In genomic region chr22:22786301-22787115, GRCh38 we compare ENCODE assay signal across 17 cellular contexts.
DNase-seq lines count a peak whose midpoint lies in the region; ATAC-seq and TF ChIP-seq lines count a peak whose summit lies in the region.
"Had no signal": no experiment of that assay in that cellular context is flagged by ENCODE, and none has a peak within 500 bp of the region (broad histone marks: within the 10 kb centered on the region; RNA-seq: fewer than 3 reads in every experiment).

No MANE protein-coding gene starts in this region.

- H3K79me2 ChIP-seq in hepatocyte: no peaks in the 10 kb centered on the region
- no peaks in the 10 kb centered on the region for H3K79me2 ChIP-seq in osteoblast (ENCODE audit: insufficient read depth, low read length)
- H3K79me2 ChIP-seq: parathyroid adenoma had no signal

- peaks cover 33% of the 10 kb centered on the region for H3K4me1 ChIP-seq in CD8-positive, alpha-beta T cell (ENCODE audit: insufficient read depth, low read length)
- H3K4me1 ChIP-seq in hepatocyte (ENCODE audit: insufficient read depth) (peaks cover 19% of the 10 kb centered on the region), osteoblast (ENCODE audit: insufficient read depth, low read length) (no peaks in the 10 kb centered on the region)
- H3K4me1 ChIP-seq: adrenal gland, esophagus squamous epithelium, parathyroid adenoma had no signal

- CTCF ChIA-PET in CD8-positive, alpha-beta T cell (lab: Charles Lee): interaction anchor here (0.8 to 11.3 kb wide), 18 partner anchors 9 to 172 kb away, joined by 3 to 173 read pairs (median 12); no protein-coding TSS in a partner anchor
- CTCF ChIA-PET in GM10248 (lab: Yijun Ruan, JAX): interaction anchor here (0.6 to 7.9 kb wide), 20 partner anchors 10 to 354 kb away, joined by 3 to 107 read pairs (median 4); no protein-coding TSS in a partner anchor

- POLR2A ChIA-PET in CD8-positive, alpha-beta T cell (lab: Charles Lee): interaction anchor here (0.8 to 1.3 kb wide), 6 partner anchors 11 to 79 kb away, joined by 3 read pairs; no protein-coding TSS in a partner anchor
- POLR2A ChIA-PET in GM10248 (lab: Yijun Ruan, JAX): no interaction called here

- peak overlapping the region; percentile 52 for H3K27ac Mint-ChIP-seq in CD8-positive, alpha-beta T cell

- H3K27me3 ChIP-seq in CD8-positive, alpha-beta T cell (ENCODE audit: insufficient read depth, low read length): no peaks in the 10 kb centered on the region
- H3K27me3 ChIP-seq in hepatocyte (no peaks in the 10 kb centered on the region), osteoblast (ENCODE audit: insufficient read depth, low read length) (peaks cover 23% of the 10 kb centered on the region)
- H3K27me3 ChIP-seq: adrenal gland, cardiac muscle cell had no signal

- peak in 1 of 7 experiments; percentile 7 for DNase-seq in CD8-positive, alpha-beta T cell
- DNase-seq in NCI-H1092 (lab: John Stamatoyannopoulos, UW): peak; percentile 4
- peak; percentile 21 for DNase-seq in NCI-H510A (lab: John Stamatoyannopoulos, UW)
- peak; percentile 73 for DNase-seq in hepatocyte (ENCODE audit: low spot score)
- DNase-seq in GM10248 (ENCODE audit: extremely low spot score): no peak
- DNase-seq in osteoblast (ENCODE audit: insufficient read length, low spot score, missing footprints): no peak
- no peak for DNase-seq in DMS 273 treated with DMSO at 0.1 percent for 48 hours (lab: John Stamatoyannopoulos, UW)
- no peak for DNase-seq in activated CD4-positive, alpha-beta T cell treated with anti-CD3 and anti-CD28 coated beads for 48 hours
- DNase-seq: adrenal gland, esophagus squamous epithelium, glutamatergic neuron, Karpas-422, NCI-H1694 treated with DMSO at 0.1 percent for 48 hours, T-helper 9 cell had no signal

- no peak for TF ChIP-seq CTCF in CD8-positive, alpha-beta T cell (IDR thresholded peaks at IDR 0.05)
- TF ChIP-seq CTCF in hepatocyte (IDR thresholded peaks at IDR 0.05; ENCODE audit: poor library complexity) (no peak), GM10248 (IDR thresholded peaks at IDR 0.05; ENCODE audit: control extremely low read depth, extremely low read depth, low read depth, missing control alignments) (no peak), osteoblast (IDR thresholded peaks at IDR 0.05; ENCODE audit: extremely low read depth, low read depth, low read length) (no peak)

- H3K27me3 Mint-ChIP-seq in CD8-positive, alpha-beta T cell (ENCODE audit: low read depth): no peaks in the 10 kb centered on the region

- H4K20me1 ChIP-seq in hepatocyte (ENCODE audit: insufficient read depth, poor library complexity, severe bottlenecking) (no peaks in the 10 kb centered on the region), osteoblast (ENCODE audit: insufficient read depth, low read length) (no peaks in the 10 kb centered on the region)

- no peak overlapping the region for H3K4me3 ChIP-seq in CD8-positive, alpha-beta T cell (ENCODE audit: low read depth, low read length)
- H3K4me3 ChIP-seq in hepatocyte: no peak overlapping the region
- no peak overlapping the region for H3K4me3 ChIP-seq in osteoblast (ENCODE audit: insufficient read depth, low read length)
- H3K4me3 ChIP-seq: adrenal gland, cardiac muscle cell, esophagus squamous epithelium, SK-N-MC had no signal

- H3K36me3 ChIP-seq in CD8-positive, alpha-beta T cell (ENCODE audit: insufficient read depth, low read length): no peaks in the 10 kb centered on the region
- H3K36me3 ChIP-seq in hepatocyte (replicated peaks; ENCODE audit: insufficient read depth, low read depth): no peaks in the 10 kb centered on the region
- H3K36me3 ChIP-seq in osteoblast (ENCODE audit: insufficient read depth, low read length): no peaks in the 10 kb centered on the region
- H3K36me3 ChIP-seq: adrenal gland, cardiac muscle cell, esophagus squamous epithelium had no signal

- no peak for ATAC-seq in CD8-positive, alpha-beta T cell

- no peaks in the 10 kb centered on the region for H3K9me2 ChIP-seq in hepatocyte (replicated peaks; ENCODE audit: insufficient read depth)

- H3K4me1 Mint-ChIP-seq in CD8-positive, alpha-beta T cell (ENCODE audit: low read depth): peaks cover 41% of the 10 kb centered on the region

- H3K27ac ChIP-seq in CD8-positive, alpha-beta T cell (ENCODE audit: low read depth, low read length): no peak overlapping the region
- peak overlapping the region; percentile 91 for H3K27ac ChIP-seq in hepatocyte
- H3K27ac ChIP-seq in osteoblast (ENCODE audit: low read depth, low read length): no peak overlapping the region
- H3K27ac ChIP-seq: adrenal gland, cardiac muscle cell, esophagus squamous epithelium, parathyroid adenoma, SK-N-MC had no signal

- H3K4me2 ChIP-seq in hepatocyte: peak overlapping the region; percentile 55
- no peak overlapping the region for H3K4me2 ChIP-seq in osteoblast (ENCODE audit: insufficient read depth, low read length)

- H2AFZ ChIP-seq in hepatocyte (no peak overlapping the region), osteoblast (ENCODE audit: low read length) (no peak overlapping the region)
- H2AFZ ChIP-seq: parathyroid adenoma had no signal

- H3K9me3 ChIP-seq in CD8-positive, alpha-beta T cell (ENCODE audit: low read length): no peaks in the 10 kb centered on the region
- no peaks in the 10 kb centered on the region for H3K9me3 ChIP-seq in hepatocyte (ENCODE audit: low read depth)
- H3K9me3 ChIP-seq in osteoblast (ENCODE audit: low read depth, low read length): no peaks in the 10 kb centered on the region
- H3K9me3 ChIP-seq: adrenal gland, esophagus squamous epithelium had no signal

- 46% methylated on average over 18 of the region's 18 CpGs for WGBS in hepatocyte (ENCODE audit: low lambda C conversion rate, missing lambda C conversion rate)

- intact Hi-C loops in CD8-positive, alpha-beta T cell (cut with DNase I, micrococcal nuclease): loop anchor here (5.0 kb wide), 2 partner anchors 34 to 96 kb away; no protein-coding TSS in a partner anchor

- H3K36me3 Mint-ChIP-seq in CD8-positive, alpha-beta T cell: no peaks in the 10 kb centered on the region

- H3K4me3 Mint-ChIP-seq in CD8-positive, alpha-beta T cell: no peak overlapping the region

- no peaks in the 10 kb centered on the region for H3K9me3 Mint-ChIP-seq in CD8-positive, alpha-beta T cell

Comparison
In these comparisons a context has a peak if more than half of its experiments do, and no peak if none do; other contexts are left out.
1. DNase-seq: peak in NCI-H1092 (single experiment), NCI-H510A (single experiment) and hepatocyte (single experiment); none in GM10248 (single experiment), osteoblast (single experiment), DMS 273 treated with DMSO at 0.1 percent for 48 hours (single experiment) and activated CD4-positive, alpha-beta T cell treated with anti-CD3 and anti-CD28 coated beads for 48 hours (single experiment).